Comparison of ENCODE assay signal across 9 cellular contexts in genomic region chr12:50520345-50520744, GRCh38. TPM values are rescaled to one million over a fixed set of nuclear protein-coding genes. Genes with fewer than 3 reads are reported as not detected.
DNase-seq lines count a peak whose midpoint lies in the region; ATAC-seq, FAIRE-seq and TF ChIP-seq lines count a peak whose summit lies in the region.
"Had no signal": no experiment of that assay in that cellular context is flagged by ENCODE, and none has a peak within 500 bp of the region (broad histone marks: within the 10 kb centered on the region; RNA-seq: fewer than 3 reads in every experiment).

No MANE protein-coding gene starts in this region.

- H3K27ac Mint-ChIP-seq in natural killer cell treated with Interleukin-12 subunit alpha and Interleukin-12 subunit beta and Interleukin-15 and Interleukin-18, amount 100 ng/mL, for 72 hours, result peak overlapping the region in 1 of 2 donors; percentile 74

- no peak for TF ChIP-seq POLR2A in GM12891 (IDR thresholded peaks at IDR 0.05; ENCODE audit: low read depth, low read length)
- no peak for TF ChIP-seq POLR2A in adrenal gland (IDR thresholded peaks at IDR 0.05)

- intact Hi-C loops in adrenal gland (cut with DNase I), result no loop called here

- no peak for ATAC-seq in natural killer cell treated with Interleukin-12 subunit alpha and Interleukin-12 subunit beta and Interleukin-15 and Interleukin-18, amount 100 ng/mL, for 72 hours
- ATAC-seq in GM19463 (IDR thresholded peaks at IDR 0.05; ENCODE audit: unreplicated experiment), result no peak
- ATAC-seq in GM18517 (IDR thresholded peaks at IDR 0.05; ENCODE audit: unreplicated experiment), result no peak
- ATAC-seq in GM21360 (IDR thresholded peaks at IDR 0.05; ENCODE audit: unreplicated experiment), result no peak
- ATAC-seq: K562 had no signal

- peaks cover 45% of the 10 kb centered on the region for H3K36me3 ChIP-seq in BLaER1
- H3K36me3 ChIP-seq in adrenal gland (replicated peaks in 1 of 2), result no peaks in the 10 kb centered on the region

- H3K9me3 Mint-ChIP-seq in natural killer cell treated with Interleukin-12 subunit alpha and Interleukin-12 subunit beta and Interleukin-15 and Interleukin-18, amount 100 ng/mL, for 72 hours, result no peaks in the 10 kb centered on the region

- H3K36me3 Mint-ChIP-seq in natural killer cell treated with Interleukin-12 subunit alpha and Interleukin-12 subunit beta and Interleukin-15 and Interleukin-18, amount 100 ng/mL, for 72 hours, result no peaks in the 10 kb centered on the region

- peak overlapping the region; percentile 32; the same call in 1 of the 2 replicates for H3K4me2 ChIP-seq in BLaER1

- WGBS in adrenal gland, 4 donors, result 12 to 38% (median 23%) methylated on average over 1 of the region's 1 CpG

- H3K9me3 ChIP-seq in BLaER1 (peaks cover 21% of the 10 kb centered on the region; the same call in 1 of the 2 replicates), adrenal gland (replicated peaks in 1 of 3) (no peaks in the 10 kb centered on the region)

- FAIRE-seq in GM12891 (lab: Jason Lieb, UNC), result no peak
- FAIRE-seq: K562 had no signal

- peaks cover 65% of the 10 kb centered on the region for H4K20me1 ChIP-seq in BLaER1

- H3K27ac ChIP-seq in BLaER1 (no peak overlapping the region), adrenal gland (peak overlapping the region in 4 of 5 donors; percentile 59 to 79 (median 74))

- H3K4me1 Mint-ChIP-seq in natural killer cell treated with Interleukin-12 subunit alpha and Interleukin-12 subunit beta and Interleukin-15 and Interleukin-18, amount 100 ng/mL, for 72 hours (ENCODE audit: low read depth in 2 of 2), result peaks cover 35 to 40% of the 10 kb centered on the region in 2 donors

- no peak for TF ChIP-seq CTCF in adrenal gland (IDR thresholded peaks at IDR 0.05)

- H3K4me3 Mint-ChIP-seq in natural killer cell treated with Interleukin-12 subunit alpha and Interleukin-12 subunit beta and Interleukin-15 and Interleukin-18, amount 100 ng/mL, for 72 hours, result peak overlapping the region; percentile 58

- no peaks in the 10 kb centered on the region for H3K27me3 Mint-ChIP-seq in natural killer cell treated with Interleukin-12 subunit alpha and Interleukin-12 subunit beta and Interleukin-15 and Interleukin-18, amount 100 ng/mL, for 72 hours

- H3K9ac ChIP-seq in BLaER1, result no peak overlapping the region

- H3K4me3 ChIP-seq in BLaER1 (no peak overlapping the region), adrenal gland (no peak overlapping the region)
- H3K4me3 ChIP-seq: K562 had no signal

- H3K27me3 ChIP-seq in BLaER1 (no peaks in the 10 kb centered on the region), adrenal gland (no peaks in the 10 kb centered on the region)

- no peak for DNase-seq in GM12891 (ENCODE audit: insufficient read length, low spot score)
- DNase-seq in adrenal gland, result no peak
- DNase-seq in natural killer cell treated with Interleukin-12 subunit alpha and Interleukin-12 subunit beta and Interleukin-15 and Interleukin-18, amount 100 ng/mL, for 72 hours (ENCODE audit: low spot score), result no peak
- no peak for DNase-seq in RPMI8226

- H3K4me1 ChIP-seq in BLaER1 (peaks cover 38% of the 10 kb centered on the region), adrenal gland (replicated peaks in 1 of 2) (peaks cover 11 to 39% of the 10 kb centered on the region in 2 donors)

TF ChIP-seq in GM12891, 5 proteins besides CTCF, POLR2A, EP300 and RAD21:
- TF ChIP-seq PAX5 (IDR thresholded peaks at IDR 0.05; ENCODE audit: insufficient read depth, low read length, severe bottlenecking) (no peak), SPI1 (IDR thresholded peaks at IDR 0.05; ENCODE audit: low read depth, low read length) (peak; percentile 42; the same call in 1 of the 2 replicates)

RNA-seq across cellular contexts. Expression of gene DIP2B, which starts 15.6 kb away (rescaled TPM):
- polyA plus RNA-seq in GM12891 (2012; ENCODE audit: low read depth, missing spikeins), result 8.7 TPM
- 10 to 100 TPM; 17.6 to 46.6 (median 34.0) TPM for total RNA-seq in adrenal gland
- polyA plus RNA-seq in adrenal gland, result 10 to 100 TPM in 1 of 3 donors, 1 to 10 TPM in 2; 3.4 to 12.9 (median 5.2) TPM
- 10 to 100 TPM; 30.8 to 34.3 TPM for total RNA-seq in natural killer cell treated with Interleukin-12 subunit alpha and Interleukin-12 subunit beta and Interleukin-15 and Interleukin-18, amount 100 ng/mL, for 72 hours
